ENCODE assay signal across 8 cellular contexts in the genomic region with DNA sequence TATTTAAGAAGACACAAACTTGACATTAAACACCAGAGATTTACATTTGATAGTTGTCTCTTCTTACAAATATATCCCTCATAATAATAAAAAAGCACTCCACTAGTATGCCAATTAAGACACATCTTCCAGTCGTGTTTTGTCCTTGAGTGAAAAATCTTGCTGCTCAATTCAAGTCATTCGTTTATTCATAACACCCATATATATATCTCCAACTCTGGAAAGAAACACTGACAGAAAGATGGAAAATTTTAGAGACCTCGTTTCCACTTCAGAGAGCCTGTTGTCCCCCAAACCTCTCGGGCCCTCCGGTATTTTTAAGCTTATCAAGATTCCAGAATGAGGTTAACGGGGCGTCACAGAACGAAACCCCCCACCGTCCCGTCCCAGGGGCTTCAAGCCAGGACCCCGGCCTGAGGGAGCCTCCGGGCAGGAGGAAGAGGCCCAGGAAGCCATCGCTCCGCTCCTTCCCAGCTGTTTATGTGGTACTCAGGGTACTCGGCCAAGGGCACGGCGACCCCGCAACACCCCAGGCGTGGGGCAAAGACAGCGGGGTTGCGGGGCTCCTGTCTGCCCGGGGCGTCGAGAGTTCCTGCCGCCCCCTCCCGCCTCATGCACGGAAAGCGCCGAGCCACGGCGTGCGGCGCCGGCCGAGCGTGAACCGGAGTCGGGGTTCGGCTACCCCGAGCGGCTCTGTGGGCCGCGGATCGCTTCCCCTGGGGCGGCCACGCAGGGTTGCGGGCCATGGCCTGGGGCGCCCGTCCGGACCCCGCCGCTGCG. TPM values are rescaled to one million over a fixed set of nuclear protein-coding genes. Genes with fewer than 3 reads are reported as not detected.
DNase-seq lines count a peak whose midpoint lies in the region; ATAC-seq and TF ChIP-seq lines count a peak whose summit lies in the region.

No MANE protein-coding gene starts in this region.

- H3K4me1 ChIP-seq in breast epithelium (no peaks in the 10 kb centered on the region), subcutaneous abdominal adipose tissue (ENCODE audit: control insufficient read depth in 5 of 5, insufficient read depth in 5 of 5, low read length in 5 of 5) (peaks cover 0 to 36% (median 26%) of the 10 kb centered on the region in 5 donors)

- intact Hi-C loops in breast epithelium (cut with DNase I; ENCODE audit: low total_unique reads) = no loop called here

- H3K36me3 ChIP-seq in breast epithelium (no peaks in the 10 kb centered on the region), kidney epithelial cell (ENCODE audit: control insufficient read depth, insufficient read depth, low read length) (no peaks in the 10 kb centered on the region), subcutaneous abdominal adipose tissue (ENCODE audit: control insufficient read depth in 5 of 5, insufficient read depth in 5 of 5, low read length in 5 of 5) (no peaks in the 10 kb centered on the region)

- in situ Hi-C loops in GM13977 (cut with MboI; ENCODE audit: low pct_unique_long_range_greater_than_20kb, low sequenced_read_pairs, unreplicated experiment) = no loop called here

- H3K9ac ChIP-seq in subcutaneous abdominal adipose tissue (ENCODE audit: low read length in 5 of 5) = peak overlapping the region; percentile 26 to 88 (median 78)

- H3K9me3 ChIP-seq in breast epithelium = no peaks in the 10 kb centered on the region
- H3K9me3 ChIP-seq in subcutaneous abdominal adipose tissue (ENCODE audit: control insufficient read depth in 5 of 5, low read length in 5 of 5) = no peaks in the 10 kb centered on the region

- H3K4me3 ChIP-seq in breast epithelium (peak overlapping the region; percentile 67 to 99 (median 98)), kidney epithelial cell (ENCODE audit: low read depth, low read length) (peak overlapping the region; percentile 97), subcutaneous abdominal adipose tissue (ENCODE audit: low read depth in 1 of 5, low read length in 5 of 5) (peak overlapping the region in 4 of 5 donors; percentile 50 to 69 (median 62))

- TF ChIP-seq POLR2A in breast epithelium (IDR thresholded peaks at IDR 0.05) = no peak

- TF ChIP-seq CTCF in breast epithelium (IDR thresholded peaks at IDR 0.05) (no peak), kidney epithelial cell (IDR thresholded peaks at IDR 0.05; ENCODE audit: insufficient read depth, low read length, poor library complexity, severe bottlenecking) (no peak), GM13977 (IDR thresholded peaks at IDR 0.05; ENCODE audit: extremely low read depth, insufficient read depth, missing control alignments) (no peak)

- DNase-seq in NCI-H526 treated with DMSO at 0.1 percent for 48 hours (lab: John Stamatoyannopoulos, UW) = peak; percentile 24
- DNase-seq in breast epithelium (ENCODE audit: low spot score in 2 of 2) = no peak
- no peak for DNase-seq in kidney epithelial cell (ENCODE audit: low read depth)
- no peak for DNase-seq in GM13977 (ENCODE audit: low spot score)

- ATAC-seq in GM19467 (IDR thresholded peaks at IDR 0.05; ENCODE audit: unreplicated experiment) (peak; percentile 20), GM21825 (IDR thresholded peaks at IDR 0.05; ENCODE audit: unreplicated experiment) (no peak), HG03565 (IDR thresholded peaks at IDR 0.05; ENCODE audit: unreplicated experiment) (no peak)

- H3K27ac ChIP-seq in breast epithelium (peak overlapping the region; percentile 91 to 100), subcutaneous abdominal adipose tissue (ENCODE audit: low read depth, low read length) (peak overlapping the region; percentile 94)

- no peaks in the 10 kb centered on the region for H3K27me3 ChIP-seq in breast epithelium
- no peaks in the 10 kb centered on the region for H3K27me3 ChIP-seq in kidney epithelial cell (ENCODE audit: control insufficient read depth, insufficient read depth, low read length)
- no peaks in the 10 kb centered on the region for H3K27me3 ChIP-seq in subcutaneous abdominal adipose tissue (ENCODE audit: control insufficient read depth in 5 of 5, insufficient read depth in 4 of 5, low read length in 5 of 5)

RNA-seq across cellular contexts. Expression of a gene that starts 0.6 kb away (rescaled TPM):
- total RNA-seq in breast epithelium (10 to 100 TPM; 61.6 to 83.2 (median 75.7) TPM), kidney epithelial cell (66.5 and 67.3 TPM in 2 replicates)
